In genomic region chr3:135564696-135565095, GRCh38 we compare ENCODE assay signal across 4 cellular contexts.
"Had no signal": no experiment of that assay in that cellular context is flagged by ENCODE, and none has a peak within 500 bp of the region (broad histone marks: within the 10 kb centered on the region; RNA-seq: fewer than 3 reads in every experiment).

No MANE protein-coding gene starts in this region.

- DNase-seq: H9, HCEC 1CT, IMR-90 had no signal

- H3K4me3 ChIP-seq: GM23338 had no signal

- ATAC-seq: GM23338 had no signal
